ENCODE assay signal across 35 cellular contexts in genomic region chr1:2941040-2941439, GRCh38.
"Had no signal": no experiment of that assay in that cellular context is flagged by ENCODE, and none has a peak within 500 bp of the region (broad histone marks: within the 10 kb centered on the region; RNA-seq: fewer than 3 reads in every experiment).

No MANE protein-coding gene starts in this region.

- DNase-seq: Kasumi-1, MG63, MM.1S, MV-4-11, NCI-H1048, NCI-H1092, NCI-H1092 treated with DMSO at 0.1 percent for 48 hours, NCI-H1105, NCI-H1105 treated with DMSO at 0.1 percent for 48 hours, NCI-H1417, NCI-H1417 treated with DMSO at 0.1 percent for 48 hours, NCI-H1436, NCI-H146, NCI-H1694, NCI-H1694 treated with DMSO at 0.1 percent for 48 hours, NCI-H187, NCI-H187 treated with DMSO at 0.1 percent for 48 hours, NCI-H1930, NCI-H2029, NCI-H2029 treated with DMSO at 0.1 percent for 48 hours, NCI-H2081, NCI-H2081 treated with DMSO at 0.1 percent for 48 hours, NCI-H2107, NCI-H2171, NCI-H2171 treated with DMSO at 0.1 percent for 48 hours, NCI-H2227 treated with DMSO at 0.1 percent for 48 hours, NCI-H226, NCI-H345, NCI-H446, NCI-H446 treated with DMSO at 0.1 percent for 48 hours, NCI-H510A, NCI-H510A treated with DMSO at 0.1 percent for 48 hours, NCI-H524, NCI-H524 treated with DMSO at 0.1 percent for 48 hours, NCI-H526 had no signal

- H3K36me3 ChIP-seq: MG63 had no signal

- H3K27me3 ChIP-seq: MG63 had no signal

- H3K4me3 ChIP-seq: MG63 had no signal
